ENCODE assay signal across 1 cellular context in genomic region chr15:45618813-45619212, GRCh38.
TF ChIP-seq lines count a peak whose summit lies in the region.

No MANE protein-coding gene starts in this region.

TF ChIP-seq in SK-N-SH treated with all-trans-retinoic acid at 6 μM for 48 hours, 23 proteins besides CTCF, POLR2A, EP300 and RAD21 (continued from another document):
- no peak for TF ChIP-seq PATZ1 (CRISPR knock-in tag; IDR thresholded peaks at IDR 0.05; ENCODE audit: borderline replicate concordance)
- TF ChIP-seq TCF4 (CRISPR knock-in tag; IDR thresholded peaks at IDR 0.05; ENCODE audit: borderline replicate concordance) = no peak
